ENCODE assay signal across 27 cellular contexts in the genomic region with DNA sequence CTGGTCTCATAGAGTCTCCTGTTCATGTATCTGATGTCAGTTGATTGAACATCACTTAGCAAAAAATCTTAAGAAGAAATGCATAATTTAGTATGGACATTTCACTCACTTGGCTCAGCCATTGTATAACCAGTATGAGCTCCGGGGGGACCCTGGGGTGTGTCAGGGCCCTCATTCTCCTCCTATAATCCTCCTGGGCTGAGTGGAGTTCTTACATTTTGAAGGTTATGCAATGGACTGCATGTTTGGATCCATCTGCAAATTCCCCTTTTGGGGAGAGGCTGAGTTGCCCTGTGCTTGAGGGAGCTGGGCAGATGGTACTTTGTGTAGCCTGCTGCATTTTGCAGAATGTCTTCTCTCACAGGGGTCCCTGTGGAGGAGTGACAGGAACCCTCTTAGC. TPM values are rescaled to one million over a fixed set of nuclear protein-coding genes. Genes with fewer than 3 reads are reported as not detected.
DNase-seq lines count a peak whose midpoint lies in the region; ATAC-seq, FAIRE-seq and TF ChIP-seq lines count a peak whose summit lies in the region.
"Had no signal": no experiment of that assay in that cellular context is flagged by ENCODE, and none has a peak within 500 bp of the region (broad histone marks: within the 10 kb centered on the region; RNA-seq: fewer than 3 reads in every experiment).

No MANE protein-coding gene starts in this region.

- WGBS in thyroid gland, 2 donors = 50 to 67% methylated on average over 1 of the region's 1 CpG

- H3K27me3 Mint-ChIP-seq in activated CD4-positive, alpha-beta T cell treated with anti-CD3 and anti-CD28 coated beads for 36 hours = no peaks in the 10 kb centered on the region
- H3K27me3 Mint-ChIP-seq: natural killer cell treated with Interleukin-12 subunit alpha and Interleukin-12 subunit beta and Interleukin-15 and Interleukin-18, amount 100 ng/mL, for 72 hours; stimulated activated naive CD8-positive, alpha-beta T cell treated with anti-CD3 and anti-CD28 coated beads, Interleukin-15, Interleukin-2, amounts not matched to agents 100 ng/mL and 50 ng/mL, for 24 hours had no signal

- peaks cover 12% of the 10 kb centered on the region for H3K36me3 Mint-ChIP-seq in activated CD4-positive, alpha-beta T cell treated with anti-CD3 and anti-CD28 coated beads for 36 hours (ENCODE audit: low read depth)
- H3K36me3 Mint-ChIP-seq: natural killer cell treated with Interleukin-12 subunit alpha and Interleukin-12 subunit beta and Interleukin-15 and Interleukin-18, amount 100 ng/mL, for 72 hours had no signal

- H3K36me3 ChIP-seq in adipocyte (ENCODE audit: control insufficient read depth, insufficient read depth, low read length, severe bottlenecking) (no peaks in the 10 kb centered on the region), kidney (ENCODE audit: control insufficient read depth in 1 of 2, insufficient read depth in 2 of 2, low read length in 2 of 2) (peaks cover 0 to 2% of the 10 kb centered on the region in 2 donors), thyroid gland (no peaks in the 10 kb centered on the region)

- DNase-seq in activated CD4-positive, alpha-beta T cell treated with anti-CD3 and anti-CD28 coated beads for 36 hours = no peak
- DNase-seq in activated CD4-positive, alpha-beta T cell treated with anti-CD3 and anti-CD28 coated beads for 48 hours = no peak
- DNase-seq in adipocyte (ENCODE audit: low read depth) = peak; percentile 43
- DNase-seq in kidney = peak; percentile 17
- no peak for DNase-seq in thyroid gland
- DNase-seq: 8988T; cerebellar nuclear complex; foreskin fibroblast; HCEC 1CT; Kasumi-1; left ventricle myocardium superior; NCI-H1694 treated with DMSO at 0.1 percent for 48 hours; NCI-H526 treated with DMSO at 0.1 percent for 48 hours; sigmoid colon; stimulated activated CD4-positive, alpha-beta T cell treated with anti-CD3 and anti-CD28 coated beads, Interleukin-15, amount 100 ng/mL, for 24 hours had no signal

- TF ChIP-seq CTCF in kidney (IDR thresholded peaks at IDR 0.05; ENCODE audit: borderline replicate concordance, extremely low read depth, insufficient read depth) = no peak
- no peak for TF ChIP-seq CTCF in thyroid gland (IDR thresholded peaks at IDR 0.05)

- intact Hi-C loops in activated CD4-positive, alpha-beta T cell treated with anti-CD3 and anti-CD28 coated beads for 36 hours (cut with DNase I, micrococcal nuclease) = no loop called here
- intact Hi-C loops in kidney (cut with DNase I) = no loop called here
- intact Hi-C loops in thyroid gland (cut with DNase I) = no loop called here

- CTCF ChIA-PET in activated CD4-positive, alpha-beta T cell treated with anti-CD3 and anti-CD28 coated beads for 36 hours (lab: Charles Lee) = interaction anchor here (0.6 kb wide), 1 partner anchor 88 kb away, joined by 3 read pairs; no protein-coding TSS in a partner anchor

- peaks cover 21% of the 10 kb centered on the region for H3K4me1 Mint-ChIP-seq in activated CD4-positive, alpha-beta T cell treated with anti-CD3 and anti-CD28 coated beads for 36 hours

- H3K27me3 ChIP-seq in adipocyte (replicated peaks; ENCODE audit: control insufficient read depth, insufficient read depth, low read length) = no peaks in the 10 kb centered on the region
- H3K27me3 ChIP-seq in thyroid gland = no peaks in the 10 kb centered on the region
- H3K27me3 ChIP-seq: hepatocyte, sigmoid colon, tibial nerve had no signal

- H3K9ac ChIP-seq in adipocyte (ENCODE audit: low read length) = peak overlapping the region; percentile 10
- H3K9ac ChIP-seq in kidney (ENCODE audit: low read length in 2 of 2) = no peak overlapping the region

- H3K9me3 ChIP-seq in adipocyte (ENCODE audit: control insufficient read depth, low read length) = no peaks in the 10 kb centered on the region
- H3K9me3 ChIP-seq in kidney (ENCODE audit: control insufficient read depth in 1 of 2, low read length in 2 of 2) = no peaks in the 10 kb centered on the region
- no peaks in the 10 kb centered on the region for H3K9me3 ChIP-seq in thyroid gland
- H3K9me3 ChIP-seq: sigmoid colon, tibial nerve had no signal

- ATAC-seq in activated CD4-positive, alpha-beta T cell treated with anti-CD3 and anti-CD28 coated beads for 36 hours = no peak
- ATAC-seq in GM18858 (IDR thresholded peaks at IDR 0.05; ENCODE audit: unreplicated experiment) = no peak
- ATAC-seq in activated CD4-positive, CD25-positive, alpha-beta regulatory T cell treated with anti-CD3 and anti-CD28 coated beads, Interleukin-2, amount 50 U/mL, for 24 hours = no peak
- no peak for ATAC-seq in HG03439 (IDR thresholded peaks at IDR 0.05; ENCODE audit: unreplicated experiment)
- ATAC-seq: activated naive CD4-positive, alpha-beta T cell treated with anti-CD3 and anti-CD28 coated beads, Interleukin-2, amount 50 U/mL, for 72 hours; GM12878; left ventricle myocardium superior had no signal

- H3K27ac Mint-ChIP-seq in activated CD4-positive, alpha-beta T cell treated with anti-CD3 and anti-CD28 coated beads for 36 hours = peak overlapping the region; percentile 4
- H3K27ac Mint-ChIP-seq: stimulated activated naive CD8-positive, alpha-beta T cell treated with anti-CD3 and anti-CD28 coated beads, Interleukin-15, Interleukin-2, amounts not matched to agents 100 ng/mL and 50 ng/mL, for 24 hours; T-helper 1 cell treated with Interleukin-12 subunit alpha and Interleukin-12 subunit beta and Interleukin-4 antibody, amounts not matched to agents 30 μg/mL and 1 μg/mL, for 36 hours had no signal

- H3K9me3 Mint-ChIP-seq in activated CD4-positive, alpha-beta T cell treated with anti-CD3 and anti-CD28 coated beads for 36 hours (ENCODE audit: low read depth) = no peaks in the 10 kb centered on the region
- H3K9me3 Mint-ChIP-seq: activated naive CD4-positive, alpha-beta T cell treated with anti-CD3 and anti-CD28 coated beads, Interleukin-2, amount 50 U/mL, for 72 hours; natural killer cell treated with Interleukin-12 subunit alpha and Interleukin-12 subunit beta and Interleukin-15 and Interleukin-18, amount 100 ng/mL, for 72 hours; stimulated activated naive CD8-positive, alpha-beta T cell treated with anti-CD3 and anti-CD28 coated beads, Interleukin-15, Interleukin-2, amounts not matched to agents 100 ng/mL and 50 ng/mL, for 24 hours; T-helper 1 cell treated with Interleukin-12 subunit alpha and Interleukin-12 subunit beta and Interleukin-4 antibody, amounts not matched to agents 30 μg/mL and 1 μg/mL, for 36 hours had no signal

- H3K4me1 ChIP-seq in adipocyte (ENCODE audit: control insufficient read depth, insufficient read depth, low read length) (peaks cover 19% of the 10 kb centered on the region), kidney (ENCODE audit: control insufficient read depth in 1 of 2, insufficient read depth in 1 of 2, low read depth in 1 of 2, low read length in 2 of 2) (peaks cover 26 to 30% of the 10 kb centered on the region in 2 donors), thyroid gland (peaks cover 64 to 83% of the 10 kb centered on the region in 2 donors)

- H3K4me3 ChIP-seq in adipocyte (ENCODE audit: low read length) (peak overlapping the region; percentile 48), kidney (ENCODE audit: low read length in 2 of 2) (no peak overlapping the region), thyroid gland (replicated peaks in 1 of 3) (no peak overlapping the region)
- H3K4me3 ChIP-seq: GM12878, hepatocyte, sigmoid colon, tibial nerve had no signal

- FAIRE-seq in kidney (lab: Jason Lieb, UNC) = no peak
- FAIRE-seq: GM12878 had no signal

- TF ChIP-seq POLR2A in thyroid gland (IDR thresholded peaks at IDR 0.05) = no peak

- POLR2A ChIA-PET in activated CD4-positive, alpha-beta T cell treated with anti-CD3 and anti-CD28 coated beads for 36 hours (lab: Charles Lee) = interaction anchor here (0.9 kb wide), 1 partner anchor 49 kb away, joined by 3 read pairs; no protein-coding TSS in a partner anchor

- no peak overlapping the region for H3K4me3 Mint-ChIP-seq in activated CD4-positive, alpha-beta T cell treated with anti-CD3 and anti-CD28 coated beads for 36 hours
- H3K4me3 Mint-ChIP-seq: natural killer cell treated with Interleukin-12 subunit alpha and Interleukin-12 subunit beta and Interleukin-15 and Interleukin-18, amount 100 ng/mL, for 72 hours; stimulated activated naive CD8-positive, alpha-beta T cell treated with anti-CD3 and anti-CD28 coated beads, Interleukin-15, Interleukin-2, amounts not matched to agents 100 ng/mL and 50 ng/mL, for 24 hours; T-helper 1 cell treated with Interleukin-12 subunit alpha and Interleukin-12 subunit beta and Interleukin-4 antibody, amounts not matched to agents 30 μg/mL and 1 μg/mL, for 36 hours had no signal

- H3K27ac ChIP-seq in kidney (ENCODE audit: low read depth in 2 of 2, low read length in 2 of 2) = peak overlapping the region; percentile 55 to 74
- H3K27ac ChIP-seq in thyroid gland = peak overlapping the region in 2 of 3 donors; percentile 27 to 28
- H3K27ac ChIP-seq: epithelial cell of prostate, hepatocyte, sigmoid colon had no signal

RNA-seq across cellular contexts. Expression of gene BCR, which starts 13.1 kb away (rescaled TPM):
- total RNA-seq in activated CD4-positive, alpha-beta T cell treated with anti-CD3 and anti-CD28 coated beads for 36 hours = 10 to 100 TPM; 45.5 to 58.0 TPM
- 97.7 TPM for total RNA-seq in kidney
- 45.0 TPM for polyA plus RNA-seq in kidney (ENCODE audit: insufficient read depth, low read depth, low replicate concordance)
- 100 to 1,000 TPM in 1 of 4 donors, 10 to 100 TPM in 3; 80.1 to 127 (median 87.7) TPM for total RNA-seq in thyroid gland

RNA-seq across cellular contexts. Expression of gene RAB36, which starts 48.1 kb away (rescaled TPM):
- under 1 TPM; 0.35 to 0.50 TPM for total RNA-seq in activated CD4-positive, alpha-beta T cell treated with anti-CD3 and anti-CD28 coated beads for 36 hours
- total RNA-seq in kidney (30.5 TPM), thyroid gland (10 to 100 TPM; 10.9 to 33.4 (median 27.8) TPM)
- polyA plus RNA-seq in kidney (ENCODE audit: insufficient read depth, low read depth, low replicate concordance) = 9.7 TPM

RNA-seq across cellular contexts. Expression of gene RSPH14, which starts 51.6 kb away (rescaled TPM):
- under 1 TPM; 0.30 to 0.46 TPM for total RNA-seq in activated CD4-positive, alpha-beta T cell treated with anti-CD3 and anti-CD28 coated beads for 36 hours
- total RNA-seq in kidney = 5.2 TPM
- 11.9 TPM for polyA plus RNA-seq in kidney (ENCODE audit: insufficient read depth, low read depth, low replicate concordance)
- 1 to 10 TPM in 2 of 4 donors, not detected in 2; 1.1 to 3.0 TPM for total RNA-seq in thyroid gland
- total RNA-seq: hepatocyte; left ventricle myocardium superior; natural killer cell treated with Interleukin-12 subunit alpha and Interleukin-12 subunit beta and Interleukin-15 and Interleukin-18, amount 100 ng/mL, for 72 hours; SK-MEL-5 had no signal

Comparison
In these comparisons a context has a peak if more than half of its experiments do, and no peak if none do; other contexts are left out.
1. DNase-seq: peak in adipocyte (single experiment) and kidney (single experiment); none in activated CD4-positive, alpha-beta T cell treated with anti-CD3 and anti-CD28 coated beads for 36 hours (single experiment), activated CD4-positive, alpha-beta T cell treated with anti-CD3 and anti-CD28 coated beads for 48 hours (single experiment) and thyroid gland (0 of 2).
2. RNA of gene RAB36, which starts 48.1 kb away (total RNA-seq): 10.9 to 33.4 TPM in thyroid gland and 30.5 TPM in kidney (single experiment); 0.35 to 0.50 TPM in activated CD4-positive, alpha-beta T cell treated with anti-CD3 and anti-CD28 coated beads for 36 hours; every median in the first group is over 4 times any median in the second.